1 cellular context compared by ENCODE assay signal in genomic region chr6:69265706-69266105, GRCh38.
TF ChIP-seq lines count a peak whose summit lies in the region.

No MANE protein-coding gene starts in this region.

TF ChIP-seq in SK-N-SH, 30 proteins besides CTCF, POLR2A, EP300 and RAD21 (continued from another document):
- TF ChIP-seq, protein P1, sequence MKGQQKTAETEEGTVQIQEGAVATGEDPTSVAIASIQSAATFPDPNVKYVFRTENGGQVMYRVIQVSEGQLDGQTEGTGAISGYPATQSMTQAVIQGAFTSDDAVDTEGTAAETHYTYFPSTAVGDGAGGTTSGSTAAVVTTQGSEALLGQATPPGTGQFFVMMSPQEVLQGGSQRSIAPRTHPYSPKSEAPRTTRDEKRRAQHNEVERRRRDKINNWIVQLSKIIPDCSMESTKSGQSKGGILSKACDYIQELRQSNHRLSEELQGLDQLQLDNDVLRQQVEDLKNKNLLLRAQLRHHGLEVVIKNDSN (IDR thresholded peaks at IDR 0.05; ENCODE audit: borderline replicate concordance, low read depth): no peak
- TF ChIP-seq NFIC (IDR thresholded peaks at IDR 0.05; ENCODE audit: borderline replicate concordance): no peak
- TF ChIP-seq GATA2 (CRISPR knock-in tag; IDR thresholded peaks at IDR 0.05): no peak
- TF ChIP-seq EZH2phosphoT487 (IDR thresholded peaks at IDR 0.05; ENCODE audit: borderline replicate concordance, low read depth): no peak
- TF ChIP-seq POLR2AphosphoS5 (IDR thresholded peaks at IDR 0.05; ENCODE audit: low read depth, low read length): no peak
- TF ChIP-seq REST (IDR thresholded peaks at IDR 0.05; ENCODE audit: low read depth, low read length): no peak
- no peak for TF ChIP-seq ELF1 (IDR thresholded peaks at IDR 0.05)
- TF ChIP-seq USF2 (IDR thresholded peaks at IDR 0.05; ENCODE audit: borderline replicate concordance, low read depth, low read length): no peak
